In the genomic region with DNA sequence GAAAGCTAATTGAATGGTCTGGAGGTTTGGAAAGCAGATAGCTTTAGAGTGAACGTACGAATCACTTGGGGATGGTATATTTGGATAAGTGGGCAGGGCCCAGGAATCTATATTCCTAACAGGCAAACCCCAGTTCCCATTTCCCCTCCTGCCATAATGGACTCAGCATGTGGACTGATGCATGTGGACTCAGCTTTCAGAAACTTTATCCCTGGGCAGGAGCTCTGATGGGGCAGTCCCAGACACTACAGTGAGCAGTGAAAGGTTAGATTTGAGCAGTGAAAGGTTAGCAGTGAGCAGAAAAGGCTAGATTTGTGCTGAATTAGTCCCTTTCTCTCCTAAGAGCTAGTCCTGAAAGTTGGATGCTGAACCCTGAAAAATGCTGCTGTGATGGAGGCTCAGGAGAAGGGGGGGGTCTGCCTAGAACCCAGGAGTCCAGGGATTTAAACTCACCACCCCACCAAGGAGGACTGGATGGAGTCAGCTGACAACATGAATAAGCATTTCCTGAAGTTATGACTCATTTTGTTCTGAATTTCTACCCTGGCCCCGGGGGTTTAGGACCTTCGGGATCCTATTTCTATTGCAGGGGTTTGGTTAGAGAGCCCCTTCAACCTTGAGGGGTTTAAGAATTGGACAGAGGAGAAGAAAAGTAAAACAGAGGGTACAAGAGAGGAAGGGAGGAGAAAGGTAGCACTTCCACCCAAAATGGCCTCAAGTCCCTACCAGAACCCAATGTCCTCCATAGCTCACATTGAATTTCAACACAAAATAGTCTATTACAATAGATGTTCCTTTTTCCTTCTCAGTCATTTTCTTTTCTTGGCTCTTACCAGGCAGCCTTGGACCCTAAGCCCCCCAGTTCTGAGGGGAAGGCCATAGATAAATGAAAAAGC, we compare ENCODE assay signal across 13 cellular contexts. TPM values are rescaled to one million over a fixed set of nuclear protein-coding genes. Genes with fewer than 3 reads are reported as not detected.
A peak's percentile ranks its signal among the peaks of the same experiment; 100 is the strongest.
DNase-seq lines count a peak whose midpoint lies in the region; ATAC-seq and TF ChIP-seq lines count a peak whose summit lies in the region.
"Had no signal": no experiment of that assay in that cellular context is flagged by ENCODE, and none has a peak within 500 bp of the region (broad histone marks: within the 10 kb centered on the region; RNA-seq: fewer than 3 reads in every experiment).

No MANE protein-coding gene starts in this region.

- ATAC-seq in stimulated activated naive CD8-positive, alpha-beta T cell treated with anti-CD3 and anti-CD28 coated beads, Interleukin-15, Interleukin-2, amounts not matched to agents 100 U/mL and 50 U/mL, for 24 hours, result peak; percentile 32
- ATAC-seq in stimulated activated naive CD8-positive, alpha-beta T cell treated with anti-CD3 and anti-CD28 coated beads, Interleukin-15, amount 100 ng/mL, for 72 hours, result no peak
- ATAC-seq in T-cell (replicated peaks in 1 of 4), result no peak
- no peak for ATAC-seq in GM18867 (IDR thresholded peaks at IDR 0.05; ENCODE audit: unreplicated experiment)

- H3K36me3 Mint-ChIP-seq in T-cell, result no peaks in the 10 kb centered on the region

- H3K4me3 ChIP-seq in astrocyte of the spinal cord (ENCODE audit: low read depth, low read length), result no peak overlapping the region
- H3K4me3 ChIP-seq: adrenal gland, pancreas had no signal

- peaks cover 76% of the 10 kb centered on the region for H3K27me3 Mint-ChIP-seq in stimulated activated naive CD8-positive, alpha-beta T cell treated with anti-CD3 and anti-CD28 coated beads, Interleukin-15, amount 100 ng/mL, for 72 hours
- H3K27me3 Mint-ChIP-seq in T-cell, result peaks cover 41 to 51% of the 10 kb centered on the region in 2 donors

- in situ Hi-C loops in astrocyte of the spinal cord (cut with HindIII; ENCODE audit: low sequenced_read_pairs), result no loop called here

- H3K27ac Mint-ChIP-seq in stimulated activated naive CD8-positive, alpha-beta T cell treated with anti-CD3 and anti-CD28 coated beads, Interleukin-15, amount 100 ng/mL, for 72 hours, result no peak overlapping the region
- no peak overlapping the region for H3K27ac Mint-ChIP-seq in T-cell

- H3K4me1 Mint-ChIP-seq in stimulated activated naive CD8-positive, alpha-beta T cell treated with anti-CD3 and anti-CD28 coated beads, Interleukin-15, amount 100 ng/mL, for 72 hours, result peaks cover 8% of the 10 kb centered on the region
- H3K4me1 Mint-ChIP-seq in T-cell, result no peaks in the 10 kb centered on the region

- CTCF ChIA-PET in T-cell (lab: Charles Lee), result no interaction called here

- TF ChIP-seq CTCF in astrocyte of the spinal cord (IDR thresholded peaks at IDR 0.05; ENCODE audit: low read depth, low read length), result no peak

- no peak for DNase-seq in stimulated activated naive CD8-positive, alpha-beta T cell treated with anti-CD3 and anti-CD28 coated beads, Interleukin-15, Interleukin-2, amounts not matched to agents 100 U/mL and 50 U/mL, for 24 hours
- DNase-seq in stimulated activated naive CD8-positive, alpha-beta T cell treated with anti-CD3 and anti-CD28 coated beads, Interleukin-15, amount 100 ng/mL, for 72 hours, result no peak
- DNase-seq in astrocyte of the spinal cord (ENCODE audit: low read depth, low spot score) (peak; percentile 69), kidney tubule cell (ENCODE audit: low spot score) (peak; percentile 45), NCI-H1092 (lab: John Stamatoyannopoulos, UW) (no peak), T-cell (no peak)
- DNase-seq in stimulated activated CD8-positive, alpha-beta memory T cell treated with anti-CD3 and anti-CD28 coated beads, Interleukin-4, amount 100 ng/mL, for 48 hours, result no peak
- DNase-seq: activated CD4-positive, alpha-beta T cell treated with anti-CD3 and anti-CD28 coated beads, Interleukin-2, amount 50 U/mL, for 1 hour; NCI-H1694 treated with DMSO at 0.1 percent for 48 hours; Right ventricle myocardium superior had no signal

- no peak overlapping the region for H3K4me3 Mint-ChIP-seq in stimulated activated naive CD8-positive, alpha-beta T cell treated with anti-CD3 and anti-CD28 coated beads, Interleukin-15, amount 100 ng/mL, for 72 hours
- no peak overlapping the region for H3K4me3 Mint-ChIP-seq in T-cell

- H3K9me3 Mint-ChIP-seq in stimulated activated naive CD8-positive, alpha-beta T cell treated with anti-CD3 and anti-CD28 coated beads, Interleukin-15, amount 100 ng/mL, for 72 hours, result no peaks in the 10 kb centered on the region
- no peaks in the 10 kb centered on the region for H3K9me3 Mint-ChIP-seq in T-cell

- POLR2A ChIA-PET in T-cell (lab: Charles Lee), result interaction anchor here (0.6 kb wide), 2 partner anchors 100 to 384 kb away, joined by 3 to 5 read pairs; no protein-coding TSS in a partner anchor

RNA-seq across cellular contexts. Expression of a gene that starts 10.3 kb away (rescaled TPM):
- total RNA-seq in T-cell, result under 1 TPM in 3 of 5 donors, not detected in 2; 0.20 to 0.38 (median 0.38) TPM

RNA-seq across cellular contexts. Expression of a gene that starts 43.8 kb away (rescaled TPM):
- total RNA-seq in T-cell, result 10 to 100 TPM; 68.1 to 86.0 (median 69.0) TPM

Comparison
In these comparisons a context has a peak if more than half of its experiments do, and no peak if none do; other contexts are left out.
1. DNase-seq: peak in astrocyte of the spinal cord (single experiment) and kidney tubule cell (single experiment); none in stimulated activated naive CD8-positive, alpha-beta T cell treated with anti-CD3 and anti-CD28 coated beads, Interleukin-15, Interleukin-2, amounts not matched to agents 100 U/mL and 50 U/mL, for 24 hours (single experiment), stimulated activated naive CD8-positive, alpha-beta T cell treated with anti-CD3 and anti-CD28 coated beads, Interleukin-15, amount 100 ng/mL, for 72 hours (0 of 2), stimulated activated CD8-positive, alpha-beta memory T cell treated with anti-CD3 and anti-CD28 coated beads, Interleukin-4, amount 100 ng/mL, for 48 hours (single experiment), NCI-H1092 (single experiment) and T-cell (0 of 34).